In genomic region chrX:70444326-70445196, GRCh38 we compare ENCODE assay signal across 8 cellular contexts. TPM values are rescaled to one million over a fixed set of nuclear protein-coding genes. Genes with fewer than 3 reads are reported as not detected.
A peak's percentile ranks its signal among the peaks of the same experiment; 100 is the strongest.
DNase-seq lines count a peak whose midpoint lies in the region; ATAC-seq and TF ChIP-seq lines count a peak whose summit lies in the region.

Gene DLG3, plus strand, starts transcription at chrX:70444835. Its CDS starts 367 bp downstream, at chrX:70445202.

- intact Hi-C loops in CD8-positive, alpha-beta T cell (cut with DNase I, micrococcal nuclease), result no loop called here

- CTCF ChIA-PET in CD8-positive, alpha-beta T cell (lab: Charles Lee), result interaction anchor here (2.1 kb wide), 1 partner anchor 11 kb away, joined by 7 read pairs; no protein-coding TSS in a partner anchor

- POLR2A ChIA-PET in CD8-positive, alpha-beta T cell (lab: Charles Lee), result no interaction called here

- H3K4me1 ChIP-seq in CD8-positive, alpha-beta T cell (ENCODE audit: insufficient read depth, low read length), result no peaks in the 10 kb centered on the region

- TF ChIP-seq CTCF in CD8-positive, alpha-beta T cell (IDR thresholded peaks at IDR 0.05), result no peak
- TF ChIP-seq CTCF in WI38 (IDR thresholded peaks at IDR 0.05; ENCODE audit: low read depth, low read length) (no peak), fibroblast of pulmonary artery (IDR thresholded peaks at IDR 0.05; ENCODE audit: low read length, missing control alignments) (no peak)

- no peaks in the 10 kb centered on the region for H3K27me3 ChIP-seq in CD8-positive, alpha-beta T cell (ENCODE audit: insufficient read depth, low read length)

- no peaks in the 10 kb centered on the region for H3K9me3 Mint-ChIP-seq in CD8-positive, alpha-beta T cell

- no peak within 1 kb of the TSS for H3K27ac Mint-ChIP-seq in CD8-positive, alpha-beta T cell

- peak; percentile 66 for ATAC-seq in CD8-positive, alpha-beta T cell
- ATAC-seq in HG02852 (IDR thresholded peaks at IDR 0.05; ENCODE audit: unreplicated experiment), result peak; percentile 44
- no peak for ATAC-seq in HG03460 (IDR thresholded peaks at IDR 0.05; ENCODE audit: unreplicated experiment)

- H3K4me1 Mint-ChIP-seq in CD8-positive, alpha-beta T cell (ENCODE audit: low read depth), result peaks cover 6% of the 10 kb centered on the region

- H3K27me3 Mint-ChIP-seq in CD8-positive, alpha-beta T cell (ENCODE audit: low read depth), result peaks cover 24% of the 10 kb centered on the region

- H3K4me3 ChIP-seq in CD8-positive, alpha-beta T cell (ENCODE audit: low read depth, low read length), result no peak within 1 kb of the TSS
- H3K4me3 ChIP-seq in WI38 (ENCODE audit: low read depth, low read length) (0 out of 2 replicates have a peak within 1 kb of the TSS, but pooled peaks have one; percentile 16), fibroblast of pulmonary artery (replicated peaks; ENCODE audit: low read depth, low read length) (no peak within 1 kb of the TSS)

- no peaks in the 10 kb centered on the region for H3K36me3 ChIP-seq in CD8-positive, alpha-beta T cell (ENCODE audit: insufficient read depth, low read length)

- peak in 1 of 7 experiments; percentile 29 for DNase-seq in CD8-positive, alpha-beta T cell
- DNase-seq in fibroblast of pulmonary artery (ENCODE audit: low read depth), result peak; percentile 44
- DNase-seq in nucleus accumbens (lab: John Stamatoyannopoulos, UW), result peak in 50 of 56 donors; percentile 4 to 82 (median 49)
- no peak for DNase-seq in 8988T
- DNase-seq in NCI-H446 treated with DMSO at 0.1 percent for 48 hours (lab: John Stamatoyannopoulos, UW), result no peak

- H3K9me3 ChIP-seq in CD8-positive, alpha-beta T cell (ENCODE audit: low read length), result no peaks in the 10 kb centered on the region

- no peaks in the 10 kb centered on the region for H3K36me3 Mint-ChIP-seq in CD8-positive, alpha-beta T cell

- peak within 1 kb of the TSS; percentile 78 for H3K4me3 Mint-ChIP-seq in CD8-positive, alpha-beta T cell

- no peak within 1 kb of the TSS for H3K27ac ChIP-seq in CD8-positive, alpha-beta T cell (ENCODE audit: low read depth, low read length)

RNA-seq across cellular contexts. Expression of gene DLG3, which starts in this region (rescaled TPM):
- total RNA-seq in CD8-positive, alpha-beta T cell, result 10 to 100 TPM; 11.0 to 12.8 TPM

Comparison
In these comparisons a context has a peak if more than half of its experiments do, and no peak if none do; other contexts are left out.
1. DNase-seq: peak in fibroblast of pulmonary artery (single experiment) and nucleus accumbens (50 of 56); none in 8988T (single experiment) and NCI-H446 treated with DMSO at 0.1 percent for 48 hours (single experiment).